In the genomic region with DNA sequence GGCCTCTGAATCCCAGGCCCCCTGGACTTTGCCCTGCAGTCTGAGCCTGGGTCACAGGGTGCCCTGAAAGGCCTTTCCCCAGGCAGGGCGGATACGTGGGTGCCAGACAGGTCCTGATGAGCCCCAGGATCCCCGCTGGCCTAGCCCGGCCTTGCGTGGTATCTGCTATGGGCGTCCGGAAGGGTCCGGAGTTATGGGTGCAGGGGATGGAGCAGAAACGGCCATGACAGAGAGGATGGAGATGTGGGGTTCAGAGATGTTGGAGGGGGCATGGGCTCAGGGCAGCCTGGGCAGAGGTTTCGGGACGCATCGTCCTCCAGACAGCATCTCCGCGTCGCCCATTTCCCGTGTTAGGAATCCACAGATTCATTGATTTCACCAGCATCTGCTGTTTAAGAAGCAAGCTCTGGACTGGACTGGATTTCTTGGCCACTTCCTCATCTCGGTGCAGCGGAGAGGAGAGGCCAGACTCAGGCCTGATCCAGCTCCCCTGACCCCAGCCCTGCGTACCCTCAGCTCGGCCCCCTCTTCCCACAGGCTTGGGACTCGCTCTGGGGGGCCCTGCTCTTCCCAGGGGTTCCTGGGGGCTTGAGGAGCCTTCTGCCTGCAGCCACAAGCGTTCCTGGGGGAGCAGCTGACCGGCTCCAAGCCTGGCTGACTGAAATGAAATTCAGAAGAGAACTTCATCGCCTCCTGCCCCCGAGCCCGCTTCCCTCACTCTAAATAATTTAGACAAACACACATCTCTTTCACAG, we compare ENCODE assay signal across 20 cellular contexts.
"Had no signal": no experiment of that assay in that cellular context is flagged by ENCODE, and none has a peak within 500 bp of the region (broad histone marks: within the 10 kb centered on the region; RNA-seq: fewer than 3 reads in every experiment).

No MANE protein-coding gene starts in this region.

- FAIRE-seq: colon, urothelium cell line had no signal

- H3K4me3 ChIP-seq: hepatocyte, left lung, prostate gland, thyroid gland had no signal

- H3K4me2 ChIP-seq: hepatocyte had no signal

- H3K27ac ChIP-seq: hepatocyte, left lung, prostate gland, thyroid gland had no signal

- H3K36me3 ChIP-seq: left lung, prostate gland, thyroid gland had no signal

- H2AFZ ChIP-seq: hepatocyte had no signal

- H3K79me2 ChIP-seq: hepatocyte had no signal

- H3K9me3 ChIP-seq: left lung, prostate gland, thyroid gland had no signal

- ATAC-seq: activated CD8-positive, alpha-beta memory T cell treated with anti-CD3 and anti-CD28 coated beads, Interleukin-2, amount 10 ng/mL, durations not matched to agents 7 days and 5 days; esophagus mucosa; left lung; sciatic nerve; stimulated activated memory B cell treated with anti-CD40 and anti-IgM and Interleukin-4, amounts not matched to agents 10 μg/mL and 1 μg/mL and 100 μg/mL, for 72 hours had no signal

- DNase-seq: activated CD4-positive, alpha-beta memory T cell treated with anti-CD3 and anti-CD28 coated beads for 36 hours; activated CD4-positive, alpha-beta T cell treated with anti-CD3 and anti-CD28 coated beads for 1 hour; activated CD8-positive, alpha-beta memory T cell treated with anti-CD3 and anti-CD28 coated beads, Interleukin-2, amount 10 ng/mL, durations not matched to agents 7 days and 5 days; activated naive CD4-positive, alpha-beta T cell treated with anti-CD3 and anti-CD28 coated beads, Interleukin-2, amount 10 ng/mL, durations not matched to agents 7 days and 5 days; activated T-cell treated with anti-CD3 and anti-CD28 coated beads, Interleukin-2, amount 50 U/mL, for 1 hour; islet precursor cell; mesenchymal stem cell; stimulated activated CD4-positive, alpha-beta T cell treated with anti-CD3 and anti-CD28 coated beads, Interleukin-12 subunit alpha, Interleukin-12 subunit beta, amount 100 ng/mL, for 4 hours; stimulated activated CD4-positive, alpha-beta T cell treated with anti-CD3 and anti-CD28 coated beads, Interleukin-2, amount 100 ng/mL, for 24 hours; T-helper 1 cell; T1000 had no signal

- H3K27me3 ChIP-seq: thyroid gland had no signal

- H3K4me1 ChIP-seq: left lung, prostate gland had no signal
